In genomic region chr9:128484686-128485413, GRCh38 we compare ENCODE assay signal across 23 cellular contexts.
"Had no signal": no experiment of that assay in that cellular context is flagged by ENCODE, and none has a peak within 500 bp of the region (broad histone marks: within the 10 kb centered on the region; RNA-seq: fewer than 3 reads in every experiment).

No MANE protein-coding gene starts in this region.

- H3K27me3 ChIP-seq: colonic mucosa, heart right ventricle, left lung, right lobe of liver, upper lobe of left lung had no signal

- H3K27ac Mint-ChIP-seq: activated CD8-positive, alpha-beta T cell treated with anti-CD3 and anti-CD28 coated beads, Interleukin-2, amount 10 ng/mL, durations not matched to agents 7 days and 5 days; activated naive CD8-positive, alpha-beta T cell treated with anti-CD3 and anti-CD28 coated beads for 36 hours; activated T-helper 17 cell treated with anti-CD3 and anti-CD28 coated beads, Interleukin-2, amount 50 U/mL, for 72 hours; mesothelial cell of epicardium; stimulated activated memory B cell treated with anti-CD40 and anti-IgM and Interleukin-4, amounts not matched to agents 10 μg/mL and 1 μg/mL and 100 μg/mL, for 72 hours had no signal

- ATAC-seq: activated CD4-positive, CD25-positive, alpha-beta regulatory T cell treated with anti-CD3 and anti-CD28 coated beads, Interleukin-2, amount 50 U/mL, for 24 hours; activated CD8-positive, alpha-beta T cell treated with anti-CD3 and anti-CD28 coated beads, Interleukin-2, amount 10 ng/mL, durations not matched to agents 7 days and 5 days; activated T-helper 17 cell treated with anti-CD3 and anti-CD28 coated beads, Interleukin-2, amount 50 U/mL, for 72 hours; heart right ventricle; left lung; naive thymus-derived CD8-positive, alpha-beta T cell; stimulated activated memory B cell treated with anti-CD40 and anti-IgM and Interleukin-4, amounts not matched to agents 10 μg/mL and 1 μg/mL and 100 μg/mL, for 72 hours had no signal

- DNase-seq: activated CD4-positive, alpha-beta T cell treated with anti-CD3 and anti-CD28 coated beads, Interleukin-2, amount 50 U/mL, for 1 hour; activated CD8-positive, alpha-beta T cell treated with anti-CD3 and anti-CD28 coated beads, Interleukin-2, amount 10 ng/mL, durations not matched to agents 7 days and 5 days; activated naive CD8-positive, alpha-beta T cell treated with anti-CD3 and anti-CD28 coated beads for 36 hours; central memory CD4-positive, alpha-beta T cell; colonic mucosa; erythroblast; foreskin fibroblast; heart right ventricle; immature natural killer cell; kidney glomerular epithelial cell; left lung; naive thymus-derived CD8-positive, alpha-beta T cell; right lobe of liver; stimulated activated CD4-positive, alpha-beta T cell treated with anti-CD3 and anti-CD28 coated beads, Interleukin-1b, Interleukin-23, amount 100 ng/mL, for 48 hours; SW 1271 had no signal

- H3K27me3 Mint-ChIP-seq: activated naive CD8-positive, alpha-beta T cell treated with anti-CD3 and anti-CD28 coated beads for 36 hours; activated T-helper 17 cell treated with anti-CD3 and anti-CD28 coated beads, Interleukin-2, amount 50 U/mL, for 72 hours; naive thymus-derived CD8-positive, alpha-beta T cell; stimulated activated memory B cell treated with anti-CD40 and anti-IgM and Interleukin-4, amounts not matched to agents 10 μg/mL and 1 μg/mL and 100 μg/mL, for 72 hours had no signal

- H3K36me3 ChIP-seq: colonic mucosa had no signal

- H3K9me3 Mint-ChIP-seq: activated naive CD8-positive, alpha-beta T cell treated with anti-CD3 and anti-CD28 coated beads for 36 hours; activated T-helper 17 cell treated with anti-CD3 and anti-CD28 coated beads, Interleukin-2, amount 50 U/mL, for 72 hours; immature natural killer cell; mesothelial cell of epicardium; naive thymus-derived CD8-positive, alpha-beta T cell; stimulated activated memory B cell treated with anti-CD40 and anti-IgM and Interleukin-4, amounts not matched to agents 10 μg/mL and 1 μg/mL and 100 μg/mL, for 72 hours had no signal

- H3K4me3 ChIP-seq: colonic mucosa, heart right ventricle, left lung, right lobe of liver, SK-N-MC, skin epidermis, upper lobe of left lung had no signal

- H3K27ac ChIP-seq: colonic mucosa, heart right ventricle, left lung, parathyroid adenoma, right lobe of liver, SK-N-MC, skin epidermis, upper lobe of left lung had no signal

- H3K9me3 ChIP-seq: colonic mucosa, heart right ventricle, left lung, right lobe of liver, upper lobe of left lung had no signal

- H3K4me3 Mint-ChIP-seq: activated CD8-positive, alpha-beta T cell treated with anti-CD3 and anti-CD28 coated beads, Interleukin-2, amount 10 ng/mL, durations not matched to agents 7 days and 5 days; activated naive CD8-positive, alpha-beta T cell treated with anti-CD3 and anti-CD28 coated beads for 36 hours; activated T-helper 17 cell treated with anti-CD3 and anti-CD28 coated beads, Interleukin-2, amount 50 U/mL, for 72 hours; immature natural killer cell; mesothelial cell of epicardium; naive thymus-derived CD8-positive, alpha-beta T cell; stimulated activated memory B cell treated with anti-CD40 and anti-IgM and Interleukin-4, amounts not matched to agents 10 μg/mL and 1 μg/mL and 100 μg/mL, for 72 hours had no signal

- H3K4me1 Mint-ChIP-seq: activated naive CD8-positive, alpha-beta T cell treated with anti-CD3 and anti-CD28 coated beads for 36 hours; activated T-helper 17 cell treated with anti-CD3 and anti-CD28 coated beads, Interleukin-2, amount 50 U/mL, for 72 hours; immature natural killer cell; mesothelial cell of epicardium; naive thymus-derived CD8-positive, alpha-beta T cell; stimulated activated memory B cell treated with anti-CD40 and anti-IgM and Interleukin-4, amounts not matched to agents 10 μg/mL and 1 μg/mL and 100 μg/mL, for 72 hours had no signal

- H3K4me1 ChIP-seq: colonic mucosa, heart right ventricle, left lung, parathyroid adenoma, right lobe of liver, upper lobe of left lung had no signal
